In the genomic region with DNA sequence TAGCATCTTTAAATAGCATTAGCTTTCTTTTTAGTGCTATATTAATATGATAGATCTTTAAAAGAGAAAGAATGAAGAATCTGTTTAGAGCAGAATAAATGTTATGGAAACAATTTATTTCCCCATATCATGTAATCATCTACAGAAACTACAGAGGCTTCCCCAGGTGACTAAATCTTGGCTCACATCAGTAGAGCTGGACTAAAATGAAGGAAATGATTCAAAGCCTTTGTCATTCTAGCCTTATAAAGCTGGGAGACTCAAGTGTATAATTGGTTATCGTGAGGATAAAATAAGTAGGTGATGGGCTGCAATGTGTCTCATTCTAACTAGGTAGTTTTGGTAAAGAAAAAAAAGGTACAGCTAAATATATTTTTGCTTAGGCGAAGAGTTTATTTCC, we compare ENCODE assay signal across 1 cellular context.
TF ChIP-seq lines count a peak whose summit lies in the region.

No MANE protein-coding gene starts in this region.

TF ChIP-seq in SK-N-SH treated with all-trans-retinoic acid at 6 μM for 48 hours, 23 proteins besides CTCF, POLR2A, EP300 and RAD21 (continued from another document):
- TF ChIP-seq BACH2 (CRISPR knock-in tag; IDR thresholded peaks at IDR 0.05; ENCODE audit: borderline replicate concordance) = no peak
- TF ChIP-seq RARB (CRISPR knock-in tag; IDR thresholded peaks at IDR 0.05) = no peak
- no peak for TF ChIP-seq ZNF8 (CRISPR knock-in tag; IDR thresholded peaks at IDR 0.05)
- TF ChIP-seq, protein P1, sequence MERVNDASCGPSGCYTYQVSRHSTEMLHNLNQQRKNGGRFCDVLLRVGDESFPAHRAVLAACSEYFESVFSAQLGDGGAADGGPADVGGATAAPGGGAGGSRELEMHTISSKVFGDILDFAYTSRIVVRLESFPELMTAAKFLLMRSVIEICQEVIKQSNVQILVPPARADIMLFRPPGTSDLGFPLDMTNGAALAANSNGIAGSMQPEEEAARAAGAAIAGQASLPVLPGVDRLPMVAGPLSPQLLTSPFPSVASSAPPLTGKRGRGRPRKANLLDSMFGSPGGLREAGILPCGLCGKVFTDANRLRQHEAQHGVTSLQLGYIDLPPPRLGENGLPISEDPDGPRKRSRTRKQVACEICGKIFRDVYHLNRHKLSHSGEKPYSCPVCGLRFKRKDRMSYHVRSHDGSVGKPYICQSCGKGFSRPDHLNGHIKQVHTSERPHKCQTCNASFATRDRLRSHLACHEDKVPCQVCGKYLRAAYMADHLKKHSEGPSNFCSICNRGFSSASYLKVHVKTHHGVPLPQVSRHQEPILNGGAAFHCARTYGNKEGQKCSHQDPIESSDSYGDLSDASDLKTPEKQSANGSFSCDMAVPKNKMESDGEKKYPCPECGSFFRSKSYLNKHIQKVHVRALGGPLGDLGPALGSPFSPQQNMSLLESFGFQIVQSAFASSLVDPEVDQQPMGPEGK (CRISPR knock-in tag; IDR thresholded peaks at IDR 0.05; ENCODE audit: borderline replicate concordance) = no peak
- TF ChIP-seq, protein P2, sequence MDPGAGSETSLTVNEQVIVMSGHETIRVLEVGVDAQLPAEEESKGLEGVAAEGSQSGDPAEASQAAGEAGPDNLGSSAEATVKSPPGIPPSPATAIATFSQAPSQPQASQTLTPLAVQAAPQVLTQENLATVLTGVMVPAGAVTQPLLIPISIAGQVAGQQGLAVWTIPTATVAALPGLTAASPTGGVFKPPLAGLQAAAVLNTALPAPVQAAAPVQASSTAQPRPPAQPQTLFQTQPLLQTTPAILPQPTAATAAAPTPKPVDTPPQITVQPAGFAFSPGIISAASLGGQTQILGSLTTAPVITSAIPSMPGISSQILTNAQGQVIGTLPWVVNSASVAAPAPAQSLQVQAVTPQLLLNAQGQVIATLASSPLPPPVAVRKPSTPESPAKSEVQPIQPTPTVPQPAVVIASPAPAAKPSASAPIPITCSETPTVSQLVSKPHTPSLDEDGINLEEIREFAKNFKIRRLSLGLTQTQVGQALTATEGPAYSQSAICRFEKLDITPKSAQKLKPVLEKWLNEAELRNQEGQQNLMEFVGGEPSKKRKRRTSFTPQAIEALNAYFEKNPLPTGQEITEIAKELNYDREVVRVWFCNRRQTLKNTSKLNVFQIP (CRISPR knock-in tag; IDR thresholded peaks at IDR 0.05; ENCODE audit: borderline replicate concordance, low read depth) = no peak
TF ChIP-seq in SK-N-SH treated with all-trans-retinoic acid at 6 μM for 48 hours: peak in this region for 0.
